In genomic region chrX:78800114-78800513, GRCh38 we compare ENCODE assay signal across 23 cellular contexts. TPM values are rescaled to one million over a fixed set of nuclear protein-coding genes. Genes with fewer than 3 reads are reported as not detected.
"Had no signal": no experiment of that assay in that cellular context is flagged by ENCODE, and none has a peak within 500 bp of the region (broad histone marks: within the 10 kb centered on the region; RNA-seq: fewer than 3 reads in every experiment).

No MANE protein-coding gene starts in this region.

- H3K9me3 ChIP-seq: MG63, SJSA1 had no signal

- H3K36me3 ChIP-seq: MG63, SJSA1 had no signal

- ATAC-seq: HepG2, K562 had no signal

- H3K4me1 ChIP-seq: SJSA1 had no signal

- H3K4me2 ChIP-seq: KMS-11 had no signal

- DNase-seq: IMR-90, MG63, NCI-H1092 treated with DMSO at 0.1 percent for 48 hours, NCI-H1436, NCI-H187, NCI-H2029, NCI-H2081 treated with DMSO at 0.1 percent for 48 hours, NCI-H2171, NCI-H226, NCI-H446, NCI-H510A, NCI-H524 treated with DMSO at 0.1 percent for 48 hours, NCI-H69, NCI-H774, Right ventricle myocardium superior, RPMI8226, SIG-M5 had no signal

- H3K27ac ChIP-seq: KMS-11, SJSA1, SK-N-MC had no signal

- H3K4me3 ChIP-seq: K562, MG63, SJSA1, SK-N-MC had no signal

- H3K27me3 ChIP-seq: MG63, SJSA1 had no signal

- H3K9ac ChIP-seq: KMS-11 had no signal

RNA-seq across cellular contexts. Expression of gene LPAR4, which starts 52.6 kb away (rescaled TPM):
- total RNA-seq: HepG2, HT1080, IMR-90, K562 had no signal
- polyA plus RNA-seq: HepG2, IMR-90, K562 had no signal
